ENCODE assay signal across 10 cellular contexts in the genomic region with DNA sequence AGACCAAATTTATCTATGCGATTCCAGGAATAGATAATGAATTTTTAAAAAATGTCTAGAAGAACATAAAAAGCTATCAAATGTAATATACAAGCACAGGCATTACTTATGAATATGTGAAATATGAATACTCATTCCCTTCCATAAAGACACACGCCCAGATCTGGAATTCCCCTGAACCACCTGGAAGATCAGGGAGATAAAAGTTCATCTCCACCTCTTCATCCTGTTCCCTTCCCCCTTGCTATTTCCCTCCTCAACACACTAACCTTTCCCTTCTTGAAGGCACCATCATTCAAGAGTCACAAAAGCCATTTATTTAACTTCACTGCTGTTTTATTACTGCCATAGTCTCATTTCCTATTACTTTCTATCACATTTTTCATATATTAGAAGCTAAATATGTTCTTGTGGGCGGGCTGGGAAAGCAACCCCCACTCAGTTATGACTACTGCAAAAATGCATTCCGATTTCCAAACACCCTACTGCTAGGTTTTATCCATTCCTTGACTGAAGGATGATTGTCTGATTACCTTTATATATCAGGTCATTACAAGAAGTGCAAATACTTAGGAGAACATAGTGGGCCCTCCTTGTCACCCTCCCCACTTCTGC. TPM values are rescaled to one million over a fixed set of nuclear protein-coding genes. Genes with fewer than 3 reads are reported as not detected.
A peak's percentile ranks its signal among the peaks of the same experiment; 100 is the strongest.
DNase-seq lines count a peak whose midpoint lies in the region; ATAC-seq and TF ChIP-seq lines count a peak whose summit lies in the region.
"Had no signal": no experiment of that assay in that cellular context is flagged by ENCODE, and none has a peak within 500 bp of the region (broad histone marks: within the 10 kb centered on the region; RNA-seq: fewer than 3 reads in every experiment).

No MANE protein-coding gene starts in this region.

- POLR2A ChIA-PET in IMR-90 (lab: Charles Lee; ENCODE audit: unreplicated experiment): no interaction called here

- H4K91ac ChIP-seq in IMR-90 (ENCODE audit: insufficient read depth, low read depth, low read length): peak overlapping the region; percentile 17; the same call in 1 of the 2 replicates

- H3K27me3 ChIP-seq in ACC112 (ENCODE audit: insufficient read depth, low read length) (no peaks in the 10 kb centered on the region), IMR-90 (ENCODE audit: control insufficient read depth, insufficient read depth, low read length) (no peaks in the 10 kb centered on the region), gastroesophageal sphincter (no peaks in the 10 kb centered on the region)

- no peak for TF ChIP-seq CTCF in IMR-90 (conservative IDR thresholded peaks at IDR 0.05; ENCODE audit: low read depth, low read length)
- no peak for TF ChIP-seq CTCF in choroid plexus epithelial cell (conservative IDR thresholded peaks at IDR 0.05; ENCODE audit: low read depth, low read length)
- TF ChIP-seq CTCF in neural crest cell (conservative IDR thresholded peaks at IDR 0.05): no peak
- TF ChIP-seq CTCF in gastroesophageal sphincter (IDR thresholded peaks at IDR 0.05): no peak

- no TSS peak for BruUV-seq in IMR-90 (replicated peaks; lab: Mats Ljungman, UMichigan)

- peak overlapping the region; percentile 70 for H3K27ac ChIP-seq in ACC112 (ENCODE audit: low read depth, low read length)
- H3K27ac ChIP-seq in IMR-90 (ENCODE audit: insufficient read depth, low read length): no peak overlapping the region
- H3K27ac ChIP-seq in gastroesophageal sphincter: peak overlapping the region in 2 of 4 donors; percentile 57 to 64
- H3K27ac ChIP-seq: psoas muscle had no signal

- no peaks in the 10 kb centered on the region for H3K36me3 Mint-ChIP-seq in neural crest cell (ENCODE audit: low read depth)
- H3K36me3 Mint-ChIP-seq: activated naive CD4-positive, alpha-beta T cell treated with anti-CD3 and anti-CD28 coated beads, Interleukin-2, amount 50 U/mL, for 24 hours had no signal

- DNase-seq in IMR-90: peak; percentile 64
- peak; percentile 86 for DNase-seq in choroid plexus epithelial cell (ENCODE audit: low read depth)
- DNase-seq in neural crest cell (ENCODE audit: low read depth, low spot score): no peak
- no peak for DNase-seq in activated T-cell treated with anti-CD3 and anti-CD28 coated beads for 4 hours
- DNase-seq in medulla oblongata (ENCODE audit: extremely low spot score): no peak
- DNase-seq in ecto neural progenitor cell (ENCODE audit: low spot score): no peak
- DNase-seq: psoas muscle had no signal

- H2AK5ac ChIP-seq in IMR-90 (ENCODE audit: low read depth, low read length): no peak overlapping the region

- H3K9me1 ChIP-seq in IMR-90 (ENCODE audit: insufficient read depth, low read length): peaks cover 11% of the 10 kb centered on the region

- no peak overlapping the region for H3K4me3 Mint-ChIP-seq in neural crest cell
- H3K4me3 Mint-ChIP-seq: activated naive CD4-positive, alpha-beta T cell treated with anti-CD3 and anti-CD28 coated beads, Interleukin-2, amount 50 U/mL, for 24 hours had no signal

- peak overlapping the region; percentile 16; the same call in 1 of the 2 replicates for H3K18ac ChIP-seq in IMR-90 (ENCODE audit: low read depth, low read length)

- peak overlapping the region; percentile 70 for H3K4me3 ChIP-seq in ACC112 (ENCODE audit: low read depth, low read length)
- no peak overlapping the region for H3K4me3 ChIP-seq in IMR-90 (ENCODE audit: insufficient read depth, low read depth, low read length)
- peak overlapping the region; percentile 18 for H3K4me3 ChIP-seq in choroid plexus epithelial cell (ENCODE audit: low read depth, low read length)
- no peak overlapping the region for H3K4me3 ChIP-seq in gastroesophageal sphincter
- H3K4me3 ChIP-seq: psoas muscle had no signal

- 0 out of 2 replicates have a peak overlapping the region, but pooled peaks have one; percentile 53 for H3K14ac ChIP-seq in IMR-90 (replicated peaks; ENCODE audit: low read depth, low read length)

- H2AFZ ChIP-seq in ACC112 (ENCODE audit: low read length, unreplicated experiment) (peak overlapping the region; percentile 88), IMR-90 (replicated peaks; ENCODE audit: low read length, poor library complexity) (no peak overlapping the region)

- no peak overlapping the region for H3K23ac ChIP-seq in IMR-90 (ENCODE audit: low read depth, low read length)

- no peaks in the 10 kb centered on the region for H3K9me3 Mint-ChIP-seq in neural crest cell
- H3K9me3 Mint-ChIP-seq: activated naive CD4-positive, alpha-beta T cell treated with anti-CD3 and anti-CD28 coated beads, Interleukin-2, amount 50 U/mL, for 24 hours had no signal

- peak overlapping the region; percentile 77; the same call in 1 of the 2 replicates for H2BK120ac ChIP-seq in IMR-90 (ENCODE audit: low read depth, low read length)

- peaks cover 19 to 39% of the 10 kb centered on the region in 2 experiments for H3K79me1 ChIP-seq in IMR-90 (ENCODE audit: low read depth in 1 of 2, low read length in 2 of 2)

- H3K27ac Mint-ChIP-seq in neural crest cell (ENCODE audit: unreplicated experiment): peak overlapping the region; percentile 10
- H3K27ac Mint-ChIP-seq: activated naive CD4-positive, alpha-beta T cell treated with anti-CD3 and anti-CD28 coated beads, Interleukin-2, amount 50 U/mL, for 24 hours had no signal

- H4K8ac ChIP-seq in IMR-90 (ENCODE audit: low read depth in 2 of 2, low read length in 2 of 2): peak overlapping the region in 1 of 2 experiments; percentile 62; a peak in 2 of 4 replicates

- dilution Hi-C loops in IMR-90 (cut with HindIII; ENCODE audit: low sequenced_read_pairs, unreplicated experiment): no loop called here

- no peak overlapping the region for H3K9ac ChIP-seq in IMR-90 (ENCODE audit: low read depth, low read length)

- H3K9me3 ChIP-seq in IMR-90 (ENCODE audit: control insufficient read depth, insufficient read depth, low read length): no peaks in the 10 kb centered on the region
- H3K9me3 ChIP-seq in gastroesophageal sphincter: no peaks in the 10 kb centered on the region
- H3K9me3 ChIP-seq: psoas muscle had no signal

- no peak overlapping the region for H4K5ac ChIP-seq in IMR-90 (ENCODE audit: low read depth, low read length)

- TF ChIP-seq EP300 in gastroesophageal sphincter (IDR thresholded peaks at IDR 0.05): no peak

- ATAC-seq in IMR-90 (ENCODE audit: low read depth): no peak
- ATAC-seq in gastroesophageal sphincter: no peak
- ATAC-seq: psoas muscle had no signal

- H3K27me3 Mint-ChIP-seq in neural crest cell (ENCODE audit: low read depth): peaks cover 2% of the 10 kb centered on the region
- H3K27me3 Mint-ChIP-seq: activated naive CD4-positive, alpha-beta T cell treated with anti-CD3 and anti-CD28 coated beads, Interleukin-2, amount 50 U/mL, for 24 hours had no signal

- peak overlapping the region; percentile 74; the same call in 1 of the 3 replicates for H2BK15ac ChIP-seq in IMR-90 (ENCODE audit: low read depth, low read length)

- H2AK9ac ChIP-seq in IMR-90 (replicated peaks; ENCODE audit: low read depth, low read length, poor library complexity): no peak overlapping the region

- H3K4me1 ChIP-seq in ACC112 (ENCODE audit: control insufficient read depth, insufficient read depth, low read length, unreplicated experiment) (peaks cover 57% of the 10 kb centered on the region), IMR-90 (ENCODE audit: control insufficient read depth, insufficient read depth, low read length) (peaks cover 24% of the 10 kb centered on the region), gastroesophageal sphincter (peaks cover 14 to 60% (median 18%) of the 10 kb centered on the region in 3 donors)

- no peaks in the 10 kb centered on the region for H3K36me3 ChIP-seq in ACC112 (ENCODE audit: insufficient read depth, low read length)
- no peaks in the 10 kb centered on the region for H3K36me3 ChIP-seq in IMR-90 (ENCODE audit: control insufficient read depth, insufficient read depth, low read length)
- H3K36me3 ChIP-seq in gastroesophageal sphincter: no peaks in the 10 kb centered on the region

- CTCF ChIA-PET in IMR-90 (lab: Yijun Ruan, JAX): interaction anchor here (0.6 kb wide), 1 partner anchor 20 kb away, joined by 4 read pairs; no protein-coding TSS in a partner anchor

- TF ChIP-seq POLR2A in IMR-90 (IDR thresholded peaks at IDR 0.05; ENCODE audit: low read depth, low read length): no peak
- TF ChIP-seq POLR2A in gastroesophageal sphincter (IDR thresholded peaks at IDR 0.05): no peak

- no peak for TF ChIP-seq RAD21 in IMR-90 (IDR thresholded peaks at IDR 0.05; ENCODE audit: low read length)

- H4K20me1 ChIP-seq in IMR-90 (ENCODE audit: insufficient read depth, low read length): no peaks in the 10 kb centered on the region

- no peak overlapping the region for H3K56ac ChIP-seq in IMR-90 (ENCODE audit: extremely low read depth, insufficient read depth, low read length)

- H3K4me2 ChIP-seq in IMR-90 (ENCODE audit: low read depth, low read length): peak overlapping the region; percentile 60; the same call in 1 of the 2 replicates

- in situ Hi-C loops in IMR-90 (cut with MboI; ENCODE audit: low sequenced_read_pairs): no loop called here

- peak overlapping the region; percentile 56 for H2BK5ac ChIP-seq in IMR-90 (ENCODE audit: low read depth, low read length, poor library complexity, severe bottlenecking)

- peak overlapping the region; percentile 53; the same call in 1 of the 2 replicates for H2BK20ac ChIP-seq in IMR-90 (ENCODE audit: low read depth, low read length)

- WGBS in IMR-90 (ENCODE audit: extremely low coverage in 2 of 2, insufficient read length in 1 of 2), 2 experiments: no CpG with 5 or more reads among the region's 4 CpGs
- 70 to 81% methylated on average over 4 of the region's 4 CpGs for WGBS in gastroesophageal sphincter (ENCODE audit: low coverage in 1 of 2), 2 donors

- peak overlapping the region; percentile 65 for H3K4ac ChIP-seq in IMR-90 (ENCODE audit: low read depth, low read length)

- no peaks in the 10 kb centered on the region for H3K79me2 ChIP-seq in ACC112 (ENCODE audit: control insufficient read depth, insufficient read depth, low read length, unreplicated experiment)

- intact Hi-C loops in IMR-90 (cut with micrococcal nuclease): no loop called here

- H3K4me1 Mint-ChIP-seq in neural crest cell: peaks cover 30% of the 10 kb centered on the region

TF ChIP-seq in IMR-90, 13 proteins besides CTCF, POLR2A, EP300 and RAD21:
- TF ChIP-seq NFE2L2 (IDR thresholded peaks at IDR 0.05; ENCODE audit: low read depth, low read length) (no peak), CEBPB (IDR thresholded peaks at IDR 0.05; ENCODE audit: low read depth, low read length) (peak; percentile 69)

RNA-seq across cellular contexts. Expression of a gene that starts 16.1 kb away (rescaled TPM):
- total RNA-seq in IMR-90 (2012; rRNA removed): 9.5 and 9.7 TPM in 2 replicates
- polyA plus RNA-seq in IMR-90 (2012; rRNA removed): 2.0 and 2.6 TPM in 2 replicates
- polyA plus RNA-seq in IMR-90 (2012; cell fraction: cytosol; rRNA removed): 0.42 and 0.52 TPM in 2 replicates
- polyA plus RNA-seq in IMR-90 (2012; cell fraction: nucleus; rRNA removed; ENCODE audit: low replicate concordance): 1.0 and 11.0 TPM in 2 replicates
- total RNA-seq in neural crest cell: 17.3 and 17.4 TPM in 2 replicates
- 10 to 100 TPM; 25.8 to 46.5 (median 36.3) TPM for total RNA-seq in gastroesophageal sphincter

RNA-seq across cellular contexts. Expression of a gene that starts 16.4 kb away (rescaled TPM):
- total RNA-seq in IMR-90 (2012; rRNA removed) (83.6 and 90.2 TPM in 2 replicates), neural crest cell (79.1 and 80.8 TPM in 2 replicates), gastroesophageal sphincter (100 to 1,000 TPM in 1 of 4 donors, 10 to 100 TPM in 3; 82.1 to 141 (median 85.4) TPM)
- 44.6 and 54.5 TPM in 2 replicates for polyA plus RNA-seq in IMR-90 (2012; rRNA removed)
- 11.2 and 16.4 TPM in 2 replicates for polyA plus RNA-seq in IMR-90 (2012; cell fraction: cytosol; rRNA removed)
- polyA plus RNA-seq in IMR-90 (2012; cell fraction: nucleus; rRNA removed; ENCODE audit: low replicate concordance): 5.8 and 62.0 TPM in 2 replicates

Comparison
In these comparisons a context has a peak if more than half of its experiments do, and no peak if none do; other contexts are left out.
1. H3K4me3 ChIP-seq: peak in ACC112 (single experiment) and choroid plexus epithelial cell (single experiment); none in IMR-90 (single experiment) and gastroesophageal sphincter (0 of 2).
2. DNase-seq: peak in IMR-90 (single experiment) and choroid plexus epithelial cell (single experiment); none in neural crest cell (single experiment), activated T-cell treated with anti-CD3 and anti-CD28 coated beads for 4 hours (single experiment), medulla oblongata (single experiment) and ecto neural progenitor cell (single experiment).